In genomic region chr15:71706461-71707229, GRCh38 we compare ENCODE assay signal across 20 cellular contexts.
DNase-seq lines count a peak whose midpoint lies in the region; ATAC-seq, FAIRE-seq and TF ChIP-seq lines count a peak whose summit lies in the region.
"Had no signal": no experiment of that assay in that cellular context is flagged by ENCODE, and none has a peak within 500 bp of the region (broad histone marks: within the 10 kb centered on the region; RNA-seq: fewer than 3 reads in every experiment).

No MANE protein-coding gene starts in this region.

- H3K36me3 ChIP-seq in fibroblast of lung (ENCODE audit: control insufficient read depth, insufficient read depth, low read length) (no peaks in the 10 kb centered on the region), vagina (no peaks in the 10 kb centered on the region), kidney (ENCODE audit: control insufficient read depth in 1 of 2, insufficient read depth in 2 of 2, low read length in 2 of 2) (no peaks in the 10 kb centered on the region)
- H3K36me3 ChIP-seq: BLaER1, upper lobe of right lung had no signal

- peak overlapping the region; percentile 29 for H3K27ac Mint-ChIP-seq in neural crest cell (ENCODE audit: unreplicated experiment)

- no peaks in the 10 kb centered on the region for H3K4me1 Mint-ChIP-seq in neural crest cell

- no peaks in the 10 kb centered on the region for H3K9me3 Mint-ChIP-seq in neural crest cell

- TF ChIP-seq CTCF in fibroblast of lung (conservative IDR thresholded peaks at IDR 0.05 in 1 of 2, IDR thresholded peaks at IDR 0.05 in 1 of 2; ENCODE audit: low read depth in 1 of 2, low read length in 2 of 2) = no peak
- no peak for TF ChIP-seq CTCF in neural crest cell (conservative IDR thresholded peaks at IDR 0.05)
- no peak for TF ChIP-seq CTCF in vagina (IDR thresholded peaks at IDR 0.05)
- TF ChIP-seq CTCF in kidney (IDR thresholded peaks at IDR 0.05; ENCODE audit: borderline replicate concordance, extremely low read depth, insufficient read depth) = no peak

- no peak overlapping the region for H3K4me3 Mint-ChIP-seq in neural crest cell

- TF ChIP-seq POLR2A in vagina (IDR thresholded peaks at IDR 0.05) = no peak

- peaks cover 25% of the 10 kb centered on the region for H3K4me1 ChIP-seq in fibroblast of lung (ENCODE audit: control insufficient read depth, extremely low read depth, insufficient read depth, low read length)
- peaks cover 60% of the 10 kb centered on the region for H3K4me1 ChIP-seq in vagina
- H3K4me1 ChIP-seq in kidney (ENCODE audit: control insufficient read depth in 1 of 2, insufficient read depth in 1 of 2, low read depth in 1 of 2, low read length in 2 of 2) = peaks cover 6 to 10% of the 10 kb centered on the region in 2 donors
- H3K4me1 ChIP-seq: BLaER1 had no signal

- ATAC-seq in Right ventricle myocardium inferior = peak; percentile 2
- ATAC-seq: upper lobe of right lung had no signal

- peak overlapping the region; percentile 62 for H3K27ac ChIP-seq in fibroblast of lung (ENCODE audit: insufficient read depth, low read length)
- H3K27ac ChIP-seq in vagina = peak overlapping the region; percentile 12
- H3K27ac ChIP-seq in kidney (ENCODE audit: low read depth in 2 of 2, low read length in 2 of 2) = peak overlapping the region in 1 of 2 donors; percentile 52
- H3K27ac ChIP-seq: BLaER1, upper lobe of right lung had no signal

- no peaks in the 10 kb centered on the region for H3K36me3 Mint-ChIP-seq in neural crest cell (ENCODE audit: low read depth)

- H3K9me3 ChIP-seq in fibroblast of lung (ENCODE audit: control insufficient read depth, insufficient read depth, low read depth, low read length) (no peaks in the 10 kb centered on the region), vagina (no peaks in the 10 kb centered on the region), kidney (ENCODE audit: control insufficient read depth in 1 of 2, low read length in 2 of 2) (no peaks in the 10 kb centered on the region)
- H3K9me3 ChIP-seq: BLaER1, upper lobe of right lung had no signal

- peaks cover 14% of the 10 kb centered on the region for H3K27me3 Mint-ChIP-seq in neural crest cell (ENCODE audit: low read depth)

- no peaks in the 10 kb centered on the region for H3K79me2 ChIP-seq in fibroblast of lung (ENCODE audit: control insufficient read depth, insufficient read depth, low read length)

- H3K9ac ChIP-seq in fibroblast of lung (ENCODE audit: insufficient read depth, low read length) (no peak overlapping the region), kidney (ENCODE audit: low read length in 2 of 2) (no peak overlapping the region)
- H3K9ac ChIP-seq: BLaER1 had no signal

- intact Hi-C loops in Right ventricle myocardium inferior (cut with DNase I) = loop anchor here (10.0 kb wide), 1 partner anchor 52 kb away; no protein-coding TSS in a partner anchor
- intact Hi-C loops in cardiac septum (cut with DNase I) = loop anchor here (5.0 kb wide), 1 partner anchor 44 kb away; no protein-coding TSS in a partner anchor
- intact Hi-C loops in vagina (cut with DNase I) = no loop called here
- intact Hi-C loops in kidney (cut with DNase I) = no loop called here

- no peak for DNase-seq in Right ventricle myocardium inferior (ENCODE audit: missing footprints)
- no peak for DNase-seq in cardiac septum (ENCODE audit: low spot score)
- DNase-seq in fibroblast of lung (ENCODE audit: low read depth in 2 of 2) = no peak
- DNase-seq in neural crest cell (ENCODE audit: low read depth, low spot score) = no peak
- peak in 1 of 2 donors; percentile 82 for DNase-seq in vagina (ENCODE audit: extremely low spot score in 2 of 2)
- no peak for DNase-seq in NCI-H2029 (lab: John Stamatoyannopoulos, UW)
- no peak for DNase-seq in NCI-H2171 treated with DMSO at 0.1 percent for 48 hours (lab: John Stamatoyannopoulos, UW)
- no peak for DNase-seq in kidney
- DNase-seq: 8988T; activated CD4-positive, alpha-beta T cell treated with anti-CD3 and anti-CD28 coated beads, Interleukin-2, amount 50 U/mL, for 1 hour; anterior cingulate cortex; KG1; MV-4-11; NCI-H2081 treated with DMSO at 0.1 percent for 48 hours; NCI-H524 treated with DMSO at 0.1 percent for 48 hours; stimulated activated CD4-positive, alpha-beta T cell treated with anti-CD3 and anti-CD28 coated beads, Interleukin-1b, Interleukin-23, amount 100 ng/mL, for 48 hours; stimulated activated naive CD4-positive, alpha-beta T cell; upper lobe of right lung had no signal

- H4K20me1 ChIP-seq in fibroblast of lung (ENCODE audit: control insufficient read depth, extremely low read depth, insufficient read depth, low read length) = no peaks in the 10 kb centered on the region
- H4K20me1 ChIP-seq: BLaER1 had no signal

- H3K4me2 ChIP-seq in fibroblast of lung (ENCODE audit: extremely low read depth, insufficient read depth, low read length) = peak overlapping the region; percentile 42
- H3K4me2 ChIP-seq: BLaER1 had no signal

- H3K27me3 ChIP-seq in fibroblast of lung (ENCODE audit: control insufficient read depth, insufficient read depth, low read length) (no peaks in the 10 kb centered on the region), vagina (no peaks in the 10 kb centered on the region)
- H3K27me3 ChIP-seq: BLaER1, upper lobe of right lung had no signal

- H3K4me3 ChIP-seq in fibroblast of lung (replicated peaks in 1 of 4; ENCODE audit: control extremely low read depth in 1 of 4, insufficient read depth in 1 of 4, low read depth in 3 of 4, low read length in 4 of 4) = no peak overlapping the region
- no peak overlapping the region for H3K4me3 ChIP-seq in vagina
- H3K4me3 ChIP-seq in kidney (ENCODE audit: low read length in 2 of 2) = no peak overlapping the region
- H3K4me3 ChIP-seq: BLaER1, upper lobe of right lung had no signal

- no peak for FAIRE-seq in kidney (lab: Jason Lieb, UNC)
- FAIRE-seq: colon had no signal

- no peak overlapping the region for H2AFZ ChIP-seq in fibroblast of lung (ENCODE audit: low read length)

Comparison
In these comparisons a context has a peak if more than half of its experiments do, and no peak if none do; other contexts are left out.
1. intact Hi-C loops: an anchor here in Right ventricle myocardium inferior (10.0 kb wide) and cardiac septum (5.0 kb wide); none called in vagina and kidney.